8 cellular contexts compared by ENCODE assay signal in genomic region chr9:128882677-128883590, GRCh38. TPM values are rescaled to one million over a fixed set of nuclear protein-coding genes. Genes with fewer than 3 reads are reported as not detected.
DNase-seq lines count a peak whose midpoint lies in the region; ATAC-seq and TF ChIP-seq lines count a peak whose summit lies in the region.

No MANE protein-coding gene starts in this region.

- H3K36me3 ChIP-seq in OCI-LY1 (ENCODE audit: insufficient read depth, low read length) (peaks cover 13% of the 10 kb centered on the region; the same call in 1 of the 2 replicates), mucosa of descending colon (ENCODE audit: low read depth) (no peaks in the 10 kb centered on the region), aorta (ENCODE audit: control insufficient read depth in 1 of 2, insufficient read depth in 2 of 2, low read length in 1 of 2) (no peaks in the 10 kb centered on the region)

- no peak overlapping the region for H2AFZ ChIP-seq in OCI-LY1 (ENCODE audit: low read length)

- H3K4me1 Mint-ChIP-seq in activated CD4-positive, alpha-beta T cell treated with anti-CD3 and anti-CD28 coated beads for 36 hours = peaks cover 55% of the 10 kb centered on the region

- H3K9me3 ChIP-seq in OCI-LY1 (ENCODE audit: low read length) = no peaks in the 10 kb centered on the region
- no peaks in the 10 kb centered on the region for H3K9me3 ChIP-seq in mucosa of descending colon
- no peaks in the 10 kb centered on the region for H3K9me3 ChIP-seq in aorta (ENCODE audit: control insufficient read depth, low read length)

- peaks cover 15% of the 10 kb centered on the region for H3K36me3 Mint-ChIP-seq in activated CD4-positive, alpha-beta T cell treated with anti-CD3 and anti-CD28 coated beads for 36 hours (ENCODE audit: low read depth)

- intact Hi-C loops in activated CD4-positive, alpha-beta T cell treated with anti-CD3 and anti-CD28 coated beads for 36 hours (cut with DNase I, micrococcal nuclease) = loop anchor here (1.0 to 5.0 kb wide), 22 partner anchors 19 to 816 kb away; partner anchors contain the start of genes DOLK (in 2 of the 2), NUP188 (in 2 of the 2), DOLPP1 (in 1 of the 2) and DYNC2I2 (in 1 of the 2)
- intact Hi-C loops in mucosa of descending colon (cut with DNase I, micrococcal nuclease) (no loop called here), aorta (cut with DNase I) (loop anchor here (2.0 to 5.0 kb wide), 2 partner anchors 34 to 39 kb away; partner anchors contain the start of gene PHYHD1 (in 1 of the 2))

- no peaks in the 10 kb centered on the region for H3K27me3 Mint-ChIP-seq in activated CD4-positive, alpha-beta T cell treated with anti-CD3 and anti-CD28 coated beads for 36 hours

- WGBS in aorta, 2 donors = 0 to 1% methylated on average over 18 to 19 of the region's 19 CpGs

- peak overlapping the region; percentile 25 for H3K27ac ChIP-seq in OCI-LY1 (ENCODE audit: low read depth, low read length, poor library complexity, severe bottlenecking)
- H3K27ac ChIP-seq in cingulate gyrus (ENCODE audit: low read depth, low read length) = peak overlapping the region; percentile 95
- H3K27ac ChIP-seq in aorta (ENCODE audit: low read depth in 1 of 2, low read length in 2 of 2) = peak overlapping the region; percentile 80 to 86

- ATAC-seq in activated CD4-positive, alpha-beta T cell treated with anti-CD3 and anti-CD28 coated beads for 36 hours = peak; percentile 8
- ATAC-seq in mucosa of descending colon (peak; percentile 6), aorta (ENCODE audit: low FRiP score) (peak; percentile 8), GM19395 (IDR thresholded peaks at IDR 0.05; ENCODE audit: unreplicated experiment) (no peak)

- H3K4me3 Mint-ChIP-seq in activated CD4-positive, alpha-beta T cell treated with anti-CD3 and anti-CD28 coated beads for 36 hours = peak overlapping the region; percentile 94

- H3K4me3 ChIP-seq in OCI-LY1 (ENCODE audit: low read depth, low read length, poor library complexity, severe bottlenecking) (peak overlapping the region; percentile 100), mucosa of descending colon (peak overlapping the region; percentile 98), aorta (ENCODE audit: low read length in 2 of 2) (peak overlapping the region; percentile 84 to 96)

- H3F3A ChIP-seq in OCI-LY1 (ENCODE audit: insufficient read depth, low read length) = no peaks in the 10 kb centered on the region

- H3K4me1 ChIP-seq in OCI-LY1 (ENCODE audit: insufficient read depth, low read length, severe bottlenecking) (peaks cover 28% of the 10 kb centered on the region), mucosa of descending colon (ENCODE audit: low read depth) (peaks cover 13% of the 10 kb centered on the region), aorta (ENCODE audit: control insufficient read depth in 1 of 2, insufficient read depth in 2 of 2, low read length in 2 of 2) (no peaks in the 10 kb centered on the region)

- peaks cover 16% of the 10 kb centered on the region for H3K79me2 ChIP-seq in OCI-LY1 (ENCODE audit: insufficient read depth, low read length)

- peak overlapping the region; percentile 91 for H3K27ac Mint-ChIP-seq in activated CD4-positive, alpha-beta T cell treated with anti-CD3 and anti-CD28 coated beads for 36 hours

- in situ Hi-C loops in G401 (cut with HindIII; ENCODE audit: low sequenced_read_pairs) = no loop called here

- H3K9me2 ChIP-seq in OCI-LY1 (ENCODE audit: low read depth, low read length) = no peaks in the 10 kb centered on the region

- TF ChIP-seq CTCF in OCI-LY1 (IDR thresholded peaks at IDR 0.05; ENCODE audit: low read length) = no peak
- no peak for TF ChIP-seq CTCF in mucosa of descending colon (IDR thresholded peaks at IDR 0.05)

- no peaks in the 10 kb centered on the region for H3K9me3 Mint-ChIP-seq in activated CD4-positive, alpha-beta T cell treated with anti-CD3 and anti-CD28 coated beads for 36 hours (ENCODE audit: low read depth)

- H3K27me3 ChIP-seq in OCI-LY1 (ENCODE audit: insufficient read depth, low read length) (no peaks in the 10 kb centered on the region), aorta (ENCODE audit: control insufficient read depth in 1 of 2, insufficient read depth in 2 of 2, low read length in 1 of 2) (no peaks in the 10 kb centered on the region)

- peak; percentile 48 for DNase-seq in activated CD4-positive, alpha-beta T cell treated with anti-CD3 and anti-CD28 coated beads for 36 hours
- no peak for DNase-seq in activated CD4-positive, alpha-beta T cell treated with anti-CD3 and anti-CD28 coated beads for 1 hour
- DNase-seq in mucosa of descending colon (peak in 1 of 3 donors; percentile 54), aorta (peak; percentile 64 to 81), G401 (ENCODE audit: low spot score) (no peak)

- CTCF ChIA-PET in activated CD4-positive, alpha-beta T cell treated with anti-CD3 and anti-CD28 coated beads for 36 hours (lab: Charles Lee) = interaction anchor here (0.7 to 1.2 kb wide), 2 partner anchors 11 to 45 kb away, joined by 3 to 4 read pairs; no protein-coding TSS in a partner anchor

- peak overlapping the region; percentile 99 for H3K9ac ChIP-seq in OCI-LY1 (ENCODE audit: low read length)

- POLR2A ChIA-PET in activated CD4-positive, alpha-beta T cell treated with anti-CD3 and anti-CD28 coated beads for 36 hours (lab: Charles Lee) = interaction anchor here (0.6 kb wide), 1 partner anchor 185 kb away, joined by 3 read pairs; no protein-coding TSS in a partner anchor

- no peaks in the 10 kb centered on the region for H4K20me1 ChIP-seq in OCI-LY1 (ENCODE audit: insufficient read depth, low read length)

- H3K4me2 ChIP-seq in OCI-LY1 (ENCODE audit: low read length) = peak overlapping the region; percentile 93

RNA-seq across cellular contexts. Expression of gene LRRC8A, which starts 1.0 kb away (rescaled TPM):
- total RNA-seq in activated CD4-positive, alpha-beta T cell treated with anti-CD3 and anti-CD28 coated beads for 36 hours = 10 to 100 TPM; 14.9 to 15.5 TPM
- total RNA-seq in mucosa of descending colon (10 to 100 TPM; 25.3 to 48.5 (median 25.4) TPM), aorta (100 to 1,000 TPM in 1 of 2 donors, 10 to 100 TPM in 1; 63.8 to 100 TPM)
- polyA plus RNA-seq in aorta = 10 to 100 TPM; 14.3 to 41.3 TPM
- 19.6 and 38.7 TPM in 2 replicates for total RNA-seq in G401 (2014; rRNA removed; shearing (Covaris generic))

RNA-seq across cellular contexts. Expression of gene KYAT1, which starts 1.2 kb away (rescaled TPM):
- total RNA-seq in activated CD4-positive, alpha-beta T cell treated with anti-CD3 and anti-CD28 coated beads for 36 hours = 10 to 100 TPM; 14.8 to 18.5 TPM
- total RNA-seq in mucosa of descending colon = 1 to 10 TPM; 1.9 to 6.4 (median 2.9) TPM
- total RNA-seq in aorta = 1 to 10 TPM; 7.5 to 9.5 TPM
- polyA plus RNA-seq in aorta = 10 to 100 TPM in 1 of 2 donors, 1 to 10 TPM in 1; 4.5 to 11.4 TPM
- total RNA-seq in G401 (2014; rRNA removed; shearing (Covaris generic)) = 10.5 and 14.8 TPM in 2 replicates

RNA-seq across cellular contexts. Expression of gene PHYHD1, which starts 37.8 kb away (rescaled TPM):
- under 1 TPM; 0.21 to 0.44 TPM for total RNA-seq in activated CD4-positive, alpha-beta T cell treated with anti-CD3 and anti-CD28 coated beads for 36 hours
- total RNA-seq in mucosa of descending colon = 10 to 100 TPM in 1 of 3 donors, 1 to 10 TPM in 2; 2.2 to 19.0 (median 5.2) TPM
- 10 to 100 TPM; 20.5 to 33.0 TPM for total RNA-seq in aorta
- polyA plus RNA-seq in aorta = 10 to 100 TPM; 16.7 to 68.9 TPM
- total RNA-seq in G401 (2014; rRNA removed; shearing (Covaris generic)) = 13.8 and 17.6 TPM in 2 replicates

RNA-seq across cellular contexts. Expression of gene SPOUT1, which starts 53.3 kb away (rescaled TPM):
- 10 to 100 TPM; 87.9 to 92.9 TPM for total RNA-seq in activated CD4-positive, alpha-beta T cell treated with anti-CD3 and anti-CD28 coated beads for 36 hours
- total RNA-seq in mucosa of descending colon (10 to 100 TPM; 31.6 to 35.5 (median 31.7) TPM), aorta (10 to 100 TPM; 28.6 to 32.8 TPM)
- polyA plus RNA-seq in aorta = 10 to 100 TPM; 14.3 to 40.9 TPM
- 31.3 and 40.1 TPM in 2 replicates for total RNA-seq in G401 (2014; rRNA removed; shearing (Covaris generic))

Comparison
In these comparisons a context has a peak if more than half of its experiments do, and no peak if none do; other contexts are left out.
1. DNase-seq: peak in activated CD4-positive, alpha-beta T cell treated with anti-CD3 and anti-CD28 coated beads for 36 hours (single experiment) and aorta (2 of 2); none in activated CD4-positive, alpha-beta T cell treated with anti-CD3 and anti-CD28 coated beads for 1 hour (single experiment) and G401 (single experiment).
2. H3K27ac ChIP-seq: peak in every context shown above with its lines; median percentile 95 in cingulate gyrus; 83 in aorta; 25 in OCI-LY1.
3. intact Hi-C loops: an anchor here in activated CD4-positive, alpha-beta T cell treated with anti-CD3 and anti-CD28 coated beads for 36 hours (1.0 to 5.0 kb wide) and aorta (2.0 to 5.0 kb wide); none called in mucosa of descending colon.
4. Peak in every context shown above with its lines, with median percentiles within 50 percentile points of each other: H3K4me3 ChIP-seq.